17 cellular contexts compared by ENCODE assay signal in genomic region chr9:83185517-83186192, GRCh38.
"Had no signal": no experiment of that assay in that cellular context is flagged by ENCODE, and none has a peak within 500 bp of the region (broad histone marks: within the 10 kb centered on the region; RNA-seq: fewer than 3 reads in every experiment).

No MANE protein-coding gene starts in this region.

- H3K36me3 ChIP-seq: ovary, thoracic aorta had no signal

- H3K36me3 Mint-ChIP-seq: immature natural killer cell, T-cell had no signal

- H3K4me3 ChIP-seq: ovary, thoracic aorta had no signal

- ATAC-seq: activated CD8-positive, alpha-beta T cell treated with anti-CD3 and anti-CD28 coated beads for 36 hours; activated T-cell treated with anti-CD3 and anti-CD28 coated beads, Interleukin-2, amount 50 U/mL, for 72 hours; effector memory CD8-positive, alpha-beta T cell; stimulated activated naive CD8-positive, alpha-beta T cell treated with anti-CD3 and anti-CD28 coated beads, Interleukin-15, amount 100 ng/mL, for 72 hours; T-cell had no signal

- H3K27me3 ChIP-seq: ovary had no signal

- DNase-seq: activated CD4-positive, alpha-beta T cell treated with anti-CD3 and anti-CD28 coated beads for 4 hours; activated CD8-positive, alpha-beta memory T cell treated with anti-CD3 and anti-CD28 coated beads, Interleukin-2, amount 50 U/mL, for 4 hours; activated CD8-positive, alpha-beta T cell treated with anti-CD3 and anti-CD28 coated beads for 36 hours; activated gamma-delta T cell treated with Interleukin-2 at 50 U/mL for 16 hours; activated T-cell treated with anti-CD3 and anti-CD28 coated beads, Interleukin-2, amount 50 U/mL, for 72 hours; caudate nucleus; cortex of kidney; effector memory CD8-positive, alpha-beta T cell; hypothalamus; immature natural killer cell; ovary; stimulated activated CD4-positive, alpha-beta T cell treated with anti-CD3 and anti-CD28 coated beads, Interleukin-4, amount 100 ng/mL, for 24 hours; stimulated activated naive CD8-positive, alpha-beta T cell treated with anti-CD3 and anti-CD28 coated beads, Interleukin-15, amount 100 ng/mL, for 72 hours; T-cell; T1000 had no signal

- H3K9me3 ChIP-seq: ovary, thoracic aorta had no signal

- H3K9me3 Mint-ChIP-seq: activated CD8-positive, alpha-beta T cell treated with anti-CD3 and anti-CD28 coated beads for 36 hours; activated T-cell treated with anti-CD3 and anti-CD28 coated beads, Interleukin-2, amount 50 U/mL, for 72 hours; nephron; stimulated activated naive CD8-positive, alpha-beta T cell treated with anti-CD3 and anti-CD28 coated beads, Interleukin-15, amount 100 ng/mL, for 72 hours had no signal

- H3K27ac Mint-ChIP-seq: activated CD8-positive, alpha-beta T cell treated with anti-CD3 and anti-CD28 coated beads for 36 hours; activated T-cell treated with anti-CD3 and anti-CD28 coated beads, Interleukin-2, amount 50 U/mL, for 72 hours; effector memory CD8-positive, alpha-beta T cell; immature natural killer cell; nephron; stimulated activated naive CD8-positive, alpha-beta T cell treated with anti-CD3 and anti-CD28 coated beads, Interleukin-15, amount 100 ng/mL, for 72 hours; T-cell had no signal

- H3K27ac ChIP-seq: ovary, thoracic aorta had no signal

- H3K4me1 Mint-ChIP-seq: immature natural killer cell; stimulated activated naive CD8-positive, alpha-beta T cell treated with anti-CD3 and anti-CD28 coated beads, Interleukin-15, amount 100 ng/mL, for 72 hours; T-cell had no signal

- H3K4me3 Mint-ChIP-seq: activated CD8-positive, alpha-beta T cell treated with anti-CD3 and anti-CD28 coated beads for 36 hours; activated T-cell treated with anti-CD3 and anti-CD28 coated beads, Interleukin-2, amount 50 U/mL, for 72 hours; effector memory CD8-positive, alpha-beta T cell; immature natural killer cell; nephron; stimulated activated naive CD8-positive, alpha-beta T cell treated with anti-CD3 and anti-CD28 coated beads, Interleukin-15, amount 100 ng/mL, for 72 hours; T-cell had no signal
